ENCODE assay signal across 28 cellular contexts in the genomic region with DNA sequence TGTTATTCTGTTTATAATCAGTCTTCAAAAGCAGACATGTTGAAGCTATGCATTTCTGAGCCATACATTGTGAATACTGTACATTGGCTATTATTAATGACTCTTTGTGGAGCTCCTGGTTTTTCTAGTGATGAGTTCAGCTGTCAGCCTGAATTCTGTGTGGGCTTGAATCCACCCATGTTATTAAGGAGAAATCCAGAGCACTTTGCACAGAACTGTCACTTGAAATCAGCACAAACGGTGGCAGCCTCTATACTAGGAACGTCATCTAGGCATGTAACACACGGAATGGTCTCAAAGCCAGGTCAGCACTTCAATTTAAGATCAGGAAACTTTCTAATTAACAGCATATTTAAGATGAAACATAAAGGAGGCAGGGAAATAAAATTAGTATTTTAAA.
"Had no signal": no experiment of that assay in that cellular context is flagged by ENCODE, and none has a peak within 500 bp of the region (broad histone marks: within the 10 kb centered on the region; RNA-seq: fewer than 3 reads in every experiment).

No MANE protein-coding gene starts in this region.

- H3K27me3 Mint-ChIP-seq: progenitor cell of endocrine pancreas; stimulated activated naive B cell treated with anti-CD40 and anti-IgM and Interleukin-4, amounts not matched to agents 10 μg/mL and 1 μg/mL and 100 μg/mL, for 72 hours had no signal

- H3K9me3 Mint-ChIP-seq: nephron had no signal

- H3K4me1 ChIP-seq: heart left ventricle, left lung, lower lobe of right lung, stomach, testis, thyroid gland, transverse colon, upper lobe of left lung, vagina had no signal

- ATAC-seq: heart left ventricle; left colon; left lung; lower lobe of right lung; naive thymus-derived CD8-positive, alpha-beta T cell; right cardiac atrium; sciatic nerve; stimulated activated naive B cell treated with anti-CD40 and anti-IgM and Interleukin-4, amounts not matched to agents 10 μg/mL and 1 μg/mL and 100 μg/mL, for 72 hours; stimulated activated naive CD8-positive, alpha-beta T cell treated with anti-CD3 and anti-CD28 coated beads, Interleukin-15, Interleukin-2, amounts not matched to agents 100 U/mL and 50 U/mL, for 24 hours had no signal

- H3K27me3 ChIP-seq: heart left ventricle, left lung, ovary, stomach, testis, thyroid gland, transverse colon, upper lobe of left lung, vagina had no signal

- H3K4me3 Mint-ChIP-seq: immature natural killer cell; naive thymus-derived CD8-positive, alpha-beta T cell; nephron; stimulated activated naive B cell treated with anti-CD40 and anti-IgM and Interleukin-4, amounts not matched to agents 10 μg/mL and 1 μg/mL and 100 μg/mL, for 72 hours had no signal

- H3K27ac ChIP-seq: heart left ventricle, left lung, lower lobe of right lung, ovary, skin epidermis, stomach, testis, thyroid gland, transverse colon, upper lobe of left lung, vagina had no signal

- H3K9me3 ChIP-seq: heart left ventricle, left lung, lower lobe of right lung, ovary, stomach, testis, thyroid gland, transverse colon, upper lobe of left lung, vagina had no signal

- DNase-seq: heart left ventricle; hypothalamus; immature natural killer cell; kidney; left colon; left lung; lower lobe of right lung; mammary epithelial cell; mesenchymal stem cell; naive thymus-derived CD8-positive, alpha-beta T cell; ovary; right cardiac atrium; stimulated activated CD4-positive, alpha-beta T cell treated with anti-CD3 and anti-CD28 coated beads, Interleukin-12 subunit alpha, Interleukin-12 subunit beta, amount 100 ng/mL, for 4 hours; stimulated activated CD4-positive, alpha-beta T cell treated with anti-CD3 and anti-CD28 coated beads, Interleukin-15, amount 100 ng/mL, for 24 hours; stimulated activated CD4-positive, alpha-beta T cell treated with anti-CD3 and anti-CD28 coated beads, Interleukin-2, amount 100 ng/mL, for 24 hours; stimulated activated CD4-positive, alpha-beta T cell treated with anti-CD3 and anti-CD28 coated beads, Interleukin-4, amount 100 ng/mL, for 24 hours; stimulated activated naive B cell treated with anti-CD40 and anti-IgM and Interleukin-4, amounts not matched to agents 10 μg/mL and 1 μg/mL and 100 μg/mL, for 72 hours; stimulated activated naive CD8-positive, alpha-beta T cell treated with anti-CD3 and anti-CD28 coated beads, Interleukin-15, Interleukin-2, amounts not matched to agents 100 U/mL and 50 U/mL, for 24 hours; stomach; testis; thyroid gland; transverse colon; upper lobe of left lung had no signal

- H3K4me3 ChIP-seq: heart left ventricle, left lung, lower lobe of right lung, ovary, skin epidermis, stomach, testis, thyroid gland, transverse colon, upper lobe of left lung, vagina had no signal

- H3K27ac Mint-ChIP-seq: immature natural killer cell; naive thymus-derived CD8-positive, alpha-beta T cell; nephron; progenitor cell of endocrine pancreas; stimulated activated naive B cell treated with anti-CD40 and anti-IgM and Interleukin-4, amounts not matched to agents 10 μg/mL and 1 μg/mL and 100 μg/mL, for 72 hours had no signal

- H3K36me3 Mint-ChIP-seq: immature natural killer cell; naive thymus-derived CD8-positive, alpha-beta T cell; stimulated activated naive B cell treated with anti-CD40 and anti-IgM and Interleukin-4, amounts not matched to agents 10 μg/mL and 1 μg/mL and 100 μg/mL, for 72 hours had no signal

- H3K4me1 Mint-ChIP-seq: immature natural killer cell; naive thymus-derived CD8-positive, alpha-beta T cell; nephron; stimulated activated naive B cell treated with anti-CD40 and anti-IgM and Interleukin-4, amounts not matched to agents 10 μg/mL and 1 μg/mL and 100 μg/mL, for 72 hours had no signal

- H3K36me3 ChIP-seq: heart left ventricle, left lung, lower lobe of right lung, ovary, stomach, thyroid gland, transverse colon, upper lobe of left lung, vagina had no signal
